Comparison of ENCODE assay signal across 8 cellular contexts in genomic region chr1:108661030-108661609, GRCh38. TPM values are rescaled to one million over a fixed set of nuclear protein-coding genes. Genes with fewer than 3 reads are reported as not detected.
DNase-seq lines count a peak whose midpoint lies in the region; ATAC-seq and TF ChIP-seq lines count a peak whose summit lies in the region.

Gene HENMT1, minus strand, starts transcription at chr1:108661093. Its CDS starts 1,209 bp downstream, at chr1:108659884.

- TF ChIP-seq CTCF in AG09309 (IDR thresholded peaks at IDR 0.05; ENCODE audit: control insufficient read depth, insufficient read depth, low read depth, low read length, missing control alignments) (no peak), hepatocyte (IDR thresholded peaks at IDR 0.05; ENCODE audit: poor library complexity) (no peak)

- H3K27ac ChIP-seq in hepatocyte, result peak within 1 kb of the TSS; percentile 87

- no peaks in the 10 kb centered on the region for H3K9me2 ChIP-seq in hepatocyte (replicated peaks; ENCODE audit: insufficient read depth)

- intact Hi-C loops in sciatic nerve (cut with DNase I), result no loop called here

- H3K4me1 ChIP-seq in hepatocyte (ENCODE audit: insufficient read depth), result peaks cover 5% of the 10 kb centered on the region

- ATAC-seq in HG03469 (IDR thresholded peaks at IDR 0.05; ENCODE audit: unreplicated experiment) (peak; percentile 82), sciatic nerve (peak; percentile 83)

- no peaks in the 10 kb centered on the region for H3K79me2 ChIP-seq in hepatocyte

- WGBS in hepatocyte (ENCODE audit: low lambda C conversion rate, missing lambda C conversion rate), result 6% methylated on average over 76 of the region's 81 CpGs

- peak within 1 kb of the TSS; percentile 98 for H2AFZ ChIP-seq in hepatocyte

- no peaks in the 10 kb centered on the region for H3K36me3 ChIP-seq in hepatocyte (replicated peaks; ENCODE audit: insufficient read depth, low read depth)

- peak within 1 kb of the TSS; percentile 98 for H3K4me2 ChIP-seq in hepatocyte

- no peak for DNase-seq in AG09309 (ENCODE audit: low read depth)
- peak; percentile 53 for DNase-seq in GM19238 (ENCODE audit: insufficient read length, low spot score)
- DNase-seq in SW 1271 (lab: John Stamatoyannopoulos, UW), result peak; percentile 11 to 69
- DNase-seq in amygdala (lab: John Stamatoyannopoulos, UW), result peak in 44 of 56 donors; percentile 15 to 74 (median 51)
- peak; percentile 70 for DNase-seq in hepatocyte (ENCODE audit: low spot score)
- peak; percentile 75 for DNase-seq in sciatic nerve (ENCODE audit: low spot score)
- DNase-seq in GDM1 (lab: John Stamatoyannopoulos, UW), result no peak

- H3K9me3 ChIP-seq in hepatocyte (ENCODE audit: low read depth), result no peaks in the 10 kb centered on the region

- H3K27me3 ChIP-seq in hepatocyte, result no peaks in the 10 kb centered on the region

- no peaks in the 10 kb centered on the region for H4K20me1 ChIP-seq in hepatocyte (ENCODE audit: insufficient read depth, poor library complexity, severe bottlenecking)

- H3K4me3 ChIP-seq in AG09309 (ENCODE audit: control insufficient read depth, low read depth, low read length), result peak within 1 kb of the TSS; percentile 46
- peak within 1 kb of the TSS; percentile 72 for H3K4me3 ChIP-seq in hepatocyte

RNA-seq across cellular contexts. Expression of gene HENMT1, which starts in this region (rescaled TPM):
- total RNA-seq in hepatocyte (4.4 and 4.7 TPM in 2 replicates), sciatic nerve (3.9 TPM)
- 3.0 and 3.8 TPM in 2 replicates for polyA plus RNA-seq in hepatocyte

Comparison
In these comparisons a context has a peak if more than half of its experiments do, and no peak if none do; other contexts are left out.
1. DNase-seq: peak in GM19238 (single experiment), SW 1271 (2 of 2), amygdala (44 of 56), hepatocyte (single experiment) and sciatic nerve (single experiment); none in AG09309 (single experiment) and GDM1 (single experiment).